11 cellular contexts compared by ENCODE assay signal in genomic region chr3:43497905-43498365, GRCh38.
DNase-seq lines count a peak whose midpoint lies in the region; ATAC-seq and TF ChIP-seq lines count a peak whose summit lies in the region.
"Had no signal": no experiment of that assay in that cellular context is flagged by ENCODE, and none has a peak within 500 bp of the region (broad histone marks: within the 10 kb centered on the region; RNA-seq: fewer than 3 reads in every experiment).

No MANE protein-coding gene starts in this region.

- TF ChIP-seq CTCF in omental fat pad (IDR thresholded peaks at IDR 0.05) (no peak), GM10266 (IDR thresholded peaks at IDR 0.05; ENCODE audit: control insufficient read depth, insufficient read depth, low read depth, missing control alignments) (no peak)

- intact Hi-C loops in aorta (cut with DNase I) = loop anchor here in 1 of 2 donors (10.0 kb wide), 1 partner anchor 533 kb away; no protein-coding TSS in a partner anchor

- H3K27ac ChIP-seq in aorta (ENCODE audit: low read depth in 1 of 2, low read length in 2 of 2) = no peak overlapping the region
- H3K27ac ChIP-seq: body of pancreas, pancreas had no signal

- H3K4me1 ChIP-seq in aorta (ENCODE audit: control insufficient read depth in 1 of 2, insufficient read depth in 2 of 2, low read length in 2 of 2) = no peaks in the 10 kb centered on the region
- H3K4me1 ChIP-seq: body of pancreas, pancreas had no signal

- H3K4me3 ChIP-seq in aorta (ENCODE audit: low read length in 2 of 2) = no peak overlapping the region
- H3K4me3 ChIP-seq: body of pancreas, pancreas had no signal

- H3K27me3 ChIP-seq in aorta (ENCODE audit: control insufficient read depth in 1 of 2, insufficient read depth in 2 of 2, low read length in 1 of 2) = no peaks in the 10 kb centered on the region
- H3K27me3 ChIP-seq: body of pancreas, pancreas had no signal

- 79 to 94% methylated on average over 1 of the region's 1 CpG for WGBS in aorta, 2 donors

- H3K9me3 ChIP-seq in aorta (ENCODE audit: control insufficient read depth, low read length) = no peaks in the 10 kb centered on the region
- H3K9me3 ChIP-seq: body of pancreas, pancreas had no signal

- ATAC-seq in omental fat pad (ENCODE audit: low FRiP score) (peak; percentile 44), aorta (ENCODE audit: low FRiP score) (no peak), HG03097 (IDR thresholded peaks at IDR 0.05; ENCODE audit: low FRiP score, unreplicated experiment) (no peak)
- ATAC-seq: body of pancreas, pancreas had no signal

- peak; percentile 65 for DNase-seq in activated CD8-positive, alpha-beta memory T cell treated with anti-CD3 and anti-CD28 coated beads for 24 hours
- no peak for DNase-seq in activated CD8-positive, alpha-beta memory T cell treated with anti-CD3 and anti-CD28 coated beads, Interleukin-2, amount 50 U/mL, for 4 hours
- peak; percentile 1 for DNase-seq in NCI-H460 (ENCODE audit: extremely low read depth, low read depth)
- peak; percentile 47 for DNase-seq in dermis blood vessel endothelial cell
- DNase-seq in omental fat pad (ENCODE audit: low spot score) = no peak
- no peak for DNase-seq in GM10266 (ENCODE audit: extremely low spot score)
- DNase-seq in aorta = no peak
- DNase-seq: body of pancreas, NCI-H1694, pancreas had no signal

- H3K36me3 ChIP-seq in aorta (ENCODE audit: control insufficient read depth in 1 of 2, insufficient read depth in 2 of 2, low read length in 1 of 2) = no peaks in the 10 kb centered on the region
- H3K36me3 ChIP-seq: pancreas had no signal

Comparison
In these comparisons a context has a peak if more than half of its experiments do, and no peak if none do; other contexts are left out.
1. DNase-seq: peak in activated CD8-positive, alpha-beta memory T cell treated with anti-CD3 and anti-CD28 coated beads for 24 hours (single experiment), NCI-H460 (single experiment) and dermis blood vessel endothelial cell (single experiment); none in activated CD8-positive, alpha-beta memory T cell treated with anti-CD3 and anti-CD28 coated beads, Interleukin-2, amount 50 U/mL, for 4 hours (single experiment), omental fat pad (single experiment), GM10266 (single experiment) and aorta (0 of 2).